In genomic region chr10:27052646-27053045, GRCh38 we compare ENCODE assay signal across 28 cellular contexts.
"Had no signal": no experiment of that assay in that cellular context is flagged by ENCODE, and none has a peak within 500 bp of the region (broad histone marks: within the 10 kb centered on the region; RNA-seq: fewer than 3 reads in every experiment).

No MANE protein-coding gene starts in this region.

- H3K36me3 ChIP-seq: WERI-Rb-1 had no signal

- H3K27ac ChIP-seq: body of pancreas, coronary artery, dorsolateral prefrontal cortex, esophagus muscularis mucosa, foreskin keratinocyte, gastrocnemius medialis, WERI-Rb-1 had no signal

- H3K4me3 ChIP-seq: body of pancreas, coronary artery, dorsolateral prefrontal cortex, esophagus muscularis mucosa, gastrocnemius medialis had no signal

- H3K4me1 ChIP-seq: body of pancreas, esophagus muscularis mucosa, foreskin keratinocyte, gastrocnemius medialis had no signal

- H3K9me3 ChIP-seq: body of pancreas, esophagus muscularis mucosa, gastrocnemius medialis had no signal

- DNase-seq: activated B cell treated with CpG ODN at 0.5 μM for 24 hours; activated CD4-positive, alpha-beta T cell treated with anti-CD3 and anti-CD28 coated beads for 48 hours; activated CD4-positive, alpha-beta T cell treated with anti-CD3 and anti-CD28 coated beads, Interleukin-2, amount 50 U/mL, for 1 hour; activated CD4-positive, alpha-beta T cell treated with anti-CD3 and anti-CD28 coated beads, Interleukin-2, amount 50 U/mL, for 48 hours; activated CD8-positive, alpha-beta memory T cell treated with anti-CD3 and anti-CD28 coated beads for 24 hours; activated CD8-positive, alpha-beta T cell treated with anti-CD3 and anti-CD28 coated beads for 36 hours; activated effector memory CD4-positive, alpha-beta T cell treated with Interleukin-2 at 50 U/mL for 16 hours; activated gamma-delta T cell treated with Interleukin-2 at 50 U/mL for 16 hours; activated naive CD4-positive, alpha-beta T cell treated with anti-CD3 and anti-CD28 coated beads, Interleukin-2, amount 50 U/mL, for 16 hours; activated naive CD4-positive, alpha-beta T cell treated with Interleukin-2 at 50 U/mL for 16 hours; activated T-cell treated with anti-CD3 and anti-CD28 coated beads, Interleukin-2, amount 50 U/mL, for 4 hours; amygdala; aorta; body of pancreas; caudate nucleus; dorsolateral prefrontal cortex; effector memory CD4-positive, alpha-beta T cell; endodermal cell; erythroblast; foreskin keratinocyte; gastrocnemius medialis; glutamatergic neuron; T-helper 1 cell; T-helper 17 cell; T1000; WERI-Rb-1 had no signal

- H3K27me3 ChIP-seq: body of pancreas, dorsolateral prefrontal cortex, esophagus muscularis mucosa, foreskin keratinocyte, gastrocnemius medialis had no signal
